In genomic region chr3:184656991-184657669, GRCh38 we compare ENCODE assay signal across 8 cellular contexts. TPM values are rescaled to one million over a fixed set of nuclear protein-coding genes. Genes with fewer than 3 reads are reported as not detected.
A peak's percentile ranks its signal among the peaks of the same experiment; 100 is the strongest.
DNase-seq lines count a peak whose midpoint lies in the region; ATAC-seq, FAIRE-seq and TF ChIP-seq lines count a peak whose summit lies in the region.

No MANE protein-coding gene starts in this region.

- POLR2A ChIA-PET in OCI-LY7 (lab: Charles Lee), result no interaction called here

- H4K20me1 ChIP-seq in OCI-LY7 (ENCODE audit: insufficient read depth, low read length), result no peaks in the 10 kb centered on the region

- H3K27ac ChIP-seq in OCI-LY7 (ENCODE audit: low read depth, low read length, poor library complexity, severe bottlenecking), result no peak overlapping the region

- no peak overlapping the region for H3K4me3 ChIP-seq in OCI-LY7 (ENCODE audit: low read depth, low read length, poor library complexity, severe bottlenecking)

- H2AFZ ChIP-seq in OCI-LY7 (ENCODE audit: low read length), result no peak overlapping the region

- BruUV-seq in OCI-LY7 (replicated peaks; lab: Mats Ljungman, UMichigan), result no TSS peak

- no peaks in the 10 kb centered on the region for H3K9me2 ChIP-seq in OCI-LY7 (ENCODE audit: insufficient read depth, low read length)

- CTCF ChIA-PET in OCI-LY7 (lab: Charles Lee; ENCODE audit: unreplicated experiment), result no interaction called here

- H3K36me3 ChIP-seq in OCI-LY7 (ENCODE audit: insufficient read depth, low read length), result no peaks in the 10 kb centered on the region

- peak; percentile 78 for ATAC-seq in GM21825 (IDR thresholded peaks at IDR 0.05; ENCODE audit: unreplicated experiment)

- intact Hi-C loops in OCI-LY7 (cut with micrococcal nuclease; ENCODE audit: unreplicated experiment), result no loop called here

- peak; percentile 60 for FAIRE-seq in GM18507 (lab: Jason Lieb, UNC)

- no peak for TF ChIP-seq CTCF in OCI-LY7 (conservative IDR thresholded peaks at IDR 0.05; ENCODE audit: low read length)

- DNase-seq in GM18507 (ENCODE audit: extremely low spot score, insufficient read length, low read depth), result no peak
- peak; percentile 46 for DNase-seq in NCI-H2171 treated with DMSO at 0.1 percent for 48 hours (lab: John Stamatoyannopoulos, UW)
- DNase-seq in iPS-NIHi7 (ENCODE audit: extremely low spot score), result peak; percentile 78
- no peak for DNase-seq in UCSD-AML1 (lab: John Stamatoyannopoulos, UW; ENCODE audit: unreplicated experiment)
- no peak for DNase-seq in OCI-LY7 (ENCODE audit: low spot score)
- DNase-seq in mesenteric fat pad (ENCODE audit: low spot score), result no peak
- DNase-seq in dedifferentiated amniotic fluid mesenchymal stem cell (ENCODE audit: extremely low spot score), result no peak

- no peaks in the 10 kb centered on the region for H3K79me2 ChIP-seq in OCI-LY7 (ENCODE audit: insufficient read depth, low read depth, low read length)

- no peaks in the 10 kb centered on the region for H3K4me1 ChIP-seq in OCI-LY7 (ENCODE audit: insufficient read depth, low read length, poor library complexity, severe bottlenecking)

- no peak overlapping the region for H3K4me2 ChIP-seq in OCI-LY7 (ENCODE audit: low read length)

- H3K9me3 ChIP-seq in OCI-LY7 (ENCODE audit: low read length), result no peaks in the 10 kb centered on the region

RNA-seq across cellular contexts. Expression of gene MAGEF1, which starts 54.7 kb away (rescaled TPM):
- total RNA-seq in OCI-LY7 (2014; rRNA removed; shearing (Covaris generic)), result 29.2 and 33.2 TPM in 2 replicates
- total RNA-seq in OCI-LY7 (2022) (45.0 and 47.8 TPM in 2 replicates), mesenteric fat pad (18.9 TPM)

Comparison
In these comparisons a context has a peak if more than half of its experiments do, and no peak if none do; other contexts are left out.
1. DNase-seq: peak in NCI-H2171 treated with DMSO at 0.1 percent for 48 hours (single experiment) and iPS-NIHi7 (single experiment); none in GM18507 (single experiment), UCSD-AML1 (single experiment), OCI-LY7 (single experiment), mesenteric fat pad (single experiment) and dedifferentiated amniotic fluid mesenchymal stem cell (single experiment).